ENCODE assay signal across 1 cellular context in the genomic region with DNA sequence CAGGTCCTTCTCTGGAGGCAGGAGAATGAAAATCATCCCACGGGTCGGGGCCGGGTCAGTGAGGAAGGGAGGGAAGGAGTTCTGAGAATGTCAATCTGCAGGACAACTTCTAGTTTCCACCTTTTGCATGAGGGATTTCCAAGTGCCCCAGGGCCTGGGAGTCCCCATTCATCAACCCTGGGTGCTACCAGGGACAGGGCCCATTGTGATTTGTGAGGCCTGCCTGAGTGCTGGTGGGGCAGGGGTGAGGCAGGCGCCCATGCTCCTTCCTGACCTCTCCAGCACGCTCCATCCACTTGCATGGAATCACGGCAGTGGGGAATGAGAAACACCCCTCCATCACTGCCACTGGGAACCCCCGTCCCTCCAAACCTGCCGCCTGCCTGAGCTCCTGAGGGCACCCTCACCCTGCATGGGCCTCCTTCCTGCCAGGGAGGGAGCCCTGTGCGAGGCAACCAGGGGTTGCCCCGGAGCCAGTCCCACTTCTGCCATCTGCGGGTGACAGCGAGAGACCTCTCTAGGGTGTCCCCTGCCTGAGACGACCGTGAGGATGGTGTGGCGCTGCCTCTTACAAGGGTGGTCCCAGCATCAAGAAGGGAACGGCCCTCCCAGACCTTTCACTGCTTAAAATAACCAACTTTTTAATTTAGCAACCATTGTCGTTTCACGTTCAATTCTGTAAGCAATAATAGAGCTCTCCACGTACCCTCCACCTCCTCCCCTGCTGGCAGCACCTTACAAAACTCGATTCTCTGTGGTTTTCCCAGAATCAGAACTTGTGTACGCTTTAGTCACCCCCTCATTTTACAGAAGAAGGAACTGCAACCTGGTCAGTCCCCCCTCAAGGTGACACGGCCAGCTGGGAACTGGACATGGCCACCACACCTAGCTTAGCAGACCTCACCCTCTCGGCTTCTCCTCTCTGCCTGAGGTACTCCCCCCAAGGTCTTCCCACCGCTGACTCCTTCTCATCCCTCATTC.
TF ChIP-seq lines count a peak whose summit lies in the region.

No MANE protein-coding gene starts in this region.

TF ChIP-seq in H1, 55 proteins besides CTCF, POLR2A, EP300 and RAD21 (continued from another document):
- TF ChIP-seq TCF12 (IDR thresholded peaks at IDR 0.05; ENCODE audit: low read depth, low read length) (no peak), CHD1 (IDR thresholded peaks at IDR 0.05; ENCODE audit: low read depth, low read length) (no peak), RXRA (IDR thresholded peaks at IDR 0.05; ENCODE audit: insufficient read depth, low read depth, low read length) (no peak), SIRT6 (IDR thresholded peaks at IDR 0.05; ENCODE audit: low read length) (no peak), FOSL1 (IDR thresholded peaks at IDR 0.05; ENCODE audit: insufficient read depth, low read depth, low read length) (no peak), NRF1 (IDR thresholded peaks at IDR 0.05; ENCODE audit: low read depth, low read length) (no peak), BCL11A (IDR thresholded peaks at IDR 0.05; ENCODE audit: low read depth in 2 of 2, low read length in 2 of 2) (no peak), POU5F1 (IDR thresholded peaks at IDR 0.05; ENCODE audit: low read depth, low read length) (no peak), BACH1 (IDR thresholded peaks at IDR 0.05; ENCODE audit: low read length) (no peak), MAFK (IDR thresholded peaks at IDR 0.05; ENCODE audit: low read depth, low read length) (no peak)
- TF ChIP-seq, protein P1, sequence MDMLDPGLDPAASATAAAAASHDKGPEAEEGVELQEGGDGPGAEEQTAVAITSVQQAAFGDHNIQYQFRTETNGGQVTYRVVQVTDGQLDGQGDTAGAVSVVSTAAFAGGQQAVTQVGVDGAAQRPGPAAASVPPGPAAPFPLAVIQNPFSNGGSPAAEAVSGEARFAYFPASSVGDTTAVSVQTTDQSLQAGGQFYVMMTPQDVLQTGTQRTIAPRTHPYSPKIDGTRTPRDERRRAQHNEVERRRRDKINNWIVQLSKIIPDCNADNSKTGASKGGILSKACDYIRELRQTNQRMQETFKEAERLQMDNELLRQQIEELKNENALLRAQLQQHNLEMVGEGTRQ (IDR thresholded peaks at IDR 0.05; ENCODE audit: low read length), result no peak
